In the genomic region with DNA sequence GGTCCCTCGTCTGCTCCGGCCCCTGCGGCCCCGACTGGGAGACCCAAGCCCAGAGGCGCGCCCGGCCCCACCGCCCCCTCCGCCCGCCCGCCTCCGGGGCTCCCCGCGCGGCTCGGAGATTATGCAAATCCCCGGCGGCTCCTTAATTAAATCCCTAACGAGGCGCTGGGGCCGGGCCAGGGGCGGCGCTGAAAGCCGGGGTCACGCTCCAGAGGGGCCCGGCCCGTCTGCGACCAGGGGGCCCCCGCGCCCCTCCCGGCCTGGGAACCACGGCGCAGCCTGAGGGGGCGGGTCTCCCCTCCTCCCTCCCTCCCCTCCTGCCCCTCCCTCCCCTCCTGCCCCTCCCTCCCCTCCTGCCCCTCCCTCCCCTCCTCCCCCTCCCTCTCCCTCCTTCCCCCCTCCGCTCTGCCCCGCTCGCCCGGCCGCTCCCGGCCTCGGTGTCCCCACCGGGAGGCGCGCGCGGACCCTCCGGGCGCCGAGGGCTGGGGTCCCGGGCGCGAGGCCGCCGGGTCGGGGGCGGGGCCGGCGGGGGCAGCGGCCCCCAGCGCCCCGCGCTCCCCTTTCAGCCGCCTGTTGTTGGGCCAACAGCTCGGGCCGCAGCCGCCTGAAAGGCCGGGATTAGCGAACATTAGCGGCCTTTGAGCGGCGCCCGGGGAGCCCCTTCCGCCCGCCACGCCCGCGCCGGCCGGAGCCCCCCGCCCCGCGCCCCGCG, we compare ENCODE assay signal across 9 cellular contexts. TPM values are rescaled to one million over a fixed set of nuclear protein-coding genes. Genes with fewer than 3 reads are reported as not detected.
A peak's percentile ranks its signal among the peaks of the same experiment; 100 is the strongest.
DNase-seq lines count a peak whose midpoint lies in the region; ATAC-seq and TF ChIP-seq lines count a peak whose summit lies in the region.
"Had no signal": no experiment of that assay in that cellular context is flagged by ENCODE, and none has a peak within 500 bp of the region (broad histone marks: within the 10 kb centered on the region; RNA-seq: fewer than 3 reads in every experiment).

No MANE protein-coding gene starts in this region.

- no peak overlapping the region for H2BK12ac ChIP-seq in mesenchymal stem cell (ENCODE audit: low read length in 2 of 2)

- ATAC-seq in central memory CD8-positive, alpha-beta T cell (replicated peaks; ENCODE audit: extremely low read depth, poor library complexity, severe bottlenecking) = no peak
- no peak for ATAC-seq in GM21381 (IDR thresholded peaks at IDR 0.05; ENCODE audit: unreplicated experiment)

- peak overlapping the region in 1 of 2 experiments; percentile 32 for H3K18ac ChIP-seq in mesenchymal stem cell (ENCODE audit: low read depth in 1 of 2, low read length in 2 of 2)

- H3K9ac ChIP-seq in HUES6 (ENCODE audit: low read length) = peak overlapping the region; percentile 54
- H3K9ac ChIP-seq in mesenchymal stem cell (ENCODE audit: low read length) = no peak overlapping the region

- H2AFZ ChIP-seq in mesenchymal stem cell (ENCODE audit: low read depth, low read length) = no peak overlapping the region

- H3K4ac ChIP-seq in mesenchymal stem cell (ENCODE audit: low read depth in 1 of 2, low read length in 2 of 2) = peak overlapping the region in 1 of 2 experiments; percentile 34

- H2BK15ac ChIP-seq in mesenchymal stem cell (ENCODE audit: low read depth, poor library complexity, severe bottlenecking) = peak overlapping the region; percentile 76

- H3K27ac Mint-ChIP-seq in central memory CD8-positive, alpha-beta T cell (ENCODE audit: low read depth) = no peak overlapping the region

- no peaks in the 10 kb centered on the region for H3K79me1 ChIP-seq in mesenchymal stem cell (replicated peaks; ENCODE audit: low read length, poor library complexity, severe bottlenecking)

- intact Hi-C loops in A673 (cut with micrococcal nuclease; ENCODE audit: unreplicated experiment) = no loop called here

- no peaks in the 10 kb centered on the region for H3K36me3 Mint-ChIP-seq in central memory CD8-positive, alpha-beta T cell (ENCODE audit: insufficient read depth)

- under 1% methylated on average over 48 of the region's 84 CpGs for WGBS in mesenchymal stem cell

- H2AK5ac ChIP-seq in mesenchymal stem cell (ENCODE audit: low read length, severe bottlenecking) = no peak overlapping the region

- H3K36me3 ChIP-seq in A673 (ENCODE audit: insufficient read depth, low read length, poor library complexity, severe bottlenecking) = no peaks in the 10 kb centered on the region
- no peaks in the 10 kb centered on the region for H3K36me3 ChIP-seq in HUES6 (ENCODE audit: control insufficient read depth, insufficient read depth, low read length)
- H3K36me3 ChIP-seq in mesenchymal stem cell (ENCODE audit: control insufficient read depth in 1 of 2, insufficient read depth in 2 of 2, low read depth in 1 of 2, low read length in 2 of 2) = no peaks in the 10 kb centered on the region

- H4K91ac ChIP-seq in mesenchymal stem cell (ENCODE audit: low read length) = no peak overlapping the region

- H3K9me3 ChIP-seq in A673 (ENCODE audit: low read depth, low read length, poor library complexity, severe bottlenecking) = no peaks in the 10 kb centered on the region
- H3K9me3 ChIP-seq in HUES6 (ENCODE audit: control insufficient read depth, insufficient read depth, low read depth, low read length) = no peaks in the 10 kb centered on the region
- H3K9me3 ChIP-seq in mesenchymal stem cell (ENCODE audit: control insufficient read depth, low read length) = no peaks in the 10 kb centered on the region

- peak overlapping the region; percentile 70 for H4K8ac ChIP-seq in mesenchymal stem cell (ENCODE audit: low read length)

- H3K27ac ChIP-seq in A673 (ENCODE audit: low read depth, low read length, poor library complexity, severe bottlenecking) (no peak overlapping the region), HUES6 (ENCODE audit: low read depth, low read length) (peak overlapping the region; percentile 59; the same call in 1 of the 2 replicates), mesenchymal stem cell (ENCODE audit: low read length, poor library complexity, severe bottlenecking) (no peak overlapping the region)

- no peak for TF ChIP-seq CTCF in A673 (conservative IDR thresholded peaks at IDR 0.05; ENCODE audit: low read depth, low read length)

- POLR2A ChIA-PET in A673 (lab: Charles Lee; ENCODE audit: low non-redundant PET) = no interaction called here

- H3K4me3 ChIP-seq in A673 (ENCODE audit: low read depth, low read length, poor library complexity, severe bottlenecking) = peak overlapping the region; percentile 32
- H3K4me3 ChIP-seq in HUES6 (ENCODE audit: low read depth, low read length) = peak overlapping the region; percentile 53
- H3K4me3 ChIP-seq in mesenchymal stem cell (ENCODE audit: insufficient read depth in 1 of 2, low read depth in 1 of 2, low read length in 2 of 2) = peak overlapping the region in 1 of 2 experiments; percentile 52

- peak overlapping the region; percentile 59 for H2BK120ac ChIP-seq in mesenchymal stem cell (ENCODE audit: low read depth, low read length)

- peaks cover 18% of the 10 kb centered on the region for H3K4me1 ChIP-seq in A673 (ENCODE audit: insufficient read depth, low read length, poor library complexity, severe bottlenecking)
- peaks cover 53% of the 10 kb centered on the region for H3K4me1 ChIP-seq in HUES6 (ENCODE audit: control insufficient read depth, insufficient read depth, low read length)
- peaks cover 53% of the 10 kb centered on the region for H3K4me1 ChIP-seq in mesenchymal stem cell (ENCODE audit: control insufficient read depth, insufficient read depth, low read depth, low read length)

- peak overlapping the region; percentile 85 for H3K4me2 ChIP-seq in mesenchymal stem cell (ENCODE audit: low read length, poor library complexity, severe bottlenecking)

- H3K27me3 Mint-ChIP-seq in central memory CD8-positive, alpha-beta T cell = peaks cover 43% of the 10 kb centered on the region

- no peak overlapping the region for H3K23ac ChIP-seq in mesenchymal stem cell (ENCODE audit: low read length in 2 of 2)

- no peak overlapping the region for H2BK5ac ChIP-seq in mesenchymal stem cell (ENCODE audit: low read depth, low read length, poor library complexity, severe bottlenecking)

- no peaks in the 10 kb centered on the region for H3K4me1 Mint-ChIP-seq in central memory CD8-positive, alpha-beta T cell

- DNase-seq in A673 (ENCODE audit: low spot score) (peak; percentile 54), mesenchymal stem cell (no peak), LoVo (ENCODE audit: low spot score) (no peak), GOT3 (lab: John Stamatoyannopoulos, UW) (no peak), kidney tubule cell (ENCODE audit: low spot score) (no peak)
- no peak for DNase-seq in central memory CD8-positive, alpha-beta T cell (ENCODE audit: low spot score in 2 of 2)
- DNase-seq: SW 1271 had no signal

- H3K27me3 ChIP-seq in A673 (replicated peaks; ENCODE audit: insufficient read depth, low read depth, low read length, poor library complexity) (no peaks in the 10 kb centered on the region), HUES6 (ENCODE audit: control insufficient read depth, insufficient read depth, low read length) (peaks cover 18% of the 10 kb centered on the region), mesenchymal stem cell (ENCODE audit: control insufficient read depth in 1 of 2, insufficient read depth in 1 of 2, low read length in 2 of 2) (peaks cover 3 to 54% of the 10 kb centered on the region in 2 experiments)

- BruUV-seq in A673 (replicated peaks; lab: Mats Ljungman, UMichigan) = no TSS peak

- H3K14ac ChIP-seq in mesenchymal stem cell (ENCODE audit: low read length in 2 of 2) = no peak overlapping the region

- H3K9me3 Mint-ChIP-seq in central memory CD8-positive, alpha-beta T cell = no peaks in the 10 kb centered on the region

- peak overlapping the region; percentile 70 for H3K4me3 Mint-ChIP-seq in central memory CD8-positive, alpha-beta T cell

- CTCF ChIA-PET in A673 (lab: Charles Lee) = interaction anchor here (0.6 to 1.2 kb wide), 6 partner anchors 10 to 194 kb away, joined by 3 to 9 read pairs (median 6); no protein-coding TSS in a partner anchor

RNA-seq across cellular contexts. Expression of a gene that starts 25.9 kb away (rescaled TPM):
- total RNA-seq in A673 (2021) = 4.7 and 5.5 TPM in 2 replicates
- polyA plus RNA-seq in mesenchymal stem cell (2013, experiment 1 of 2) = 0.65 TPM
- polyA plus RNA-seq in mesenchymal stem cell (2013, experiment 2 of 2) = 0.48 TPM

RNA-seq across cellular contexts. Expression of a gene that starts 45.9 kb away (rescaled TPM):
- 224 and 246 TPM in 2 replicates for total RNA-seq in A673 (2021)
- polyA plus RNA-seq in mesenchymal stem cell (2013, experiment 1 of 2) = 11.9 TPM
- 10.9 TPM for polyA plus RNA-seq in mesenchymal stem cell (2013, experiment 2 of 2)

RNA-seq across cellular contexts. Expression of a gene that starts 46.1 kb away (rescaled TPM):
- total RNA-seq in A673 (2021) = 28.8 and 33.4 TPM in 2 replicates
- 22.0 TPM for polyA plus RNA-seq in mesenchymal stem cell (2013, experiment 1 of 2)
- polyA plus RNA-seq in mesenchymal stem cell (2013, experiment 2 of 2) = 22.8 TPM

RNA-seq across cellular contexts. Expression of a gene that starts 55.1 kb away (rescaled TPM):
- total RNA-seq in A673 (2021) = 85.5 and 89.5 TPM in 2 replicates
- 45.8 TPM for polyA plus RNA-seq in mesenchymal stem cell (2013, experiment 1 of 2)
- 48.7 TPM for polyA plus RNA-seq in mesenchymal stem cell (2013, experiment 2 of 2)
